In the genomic region with DNA sequence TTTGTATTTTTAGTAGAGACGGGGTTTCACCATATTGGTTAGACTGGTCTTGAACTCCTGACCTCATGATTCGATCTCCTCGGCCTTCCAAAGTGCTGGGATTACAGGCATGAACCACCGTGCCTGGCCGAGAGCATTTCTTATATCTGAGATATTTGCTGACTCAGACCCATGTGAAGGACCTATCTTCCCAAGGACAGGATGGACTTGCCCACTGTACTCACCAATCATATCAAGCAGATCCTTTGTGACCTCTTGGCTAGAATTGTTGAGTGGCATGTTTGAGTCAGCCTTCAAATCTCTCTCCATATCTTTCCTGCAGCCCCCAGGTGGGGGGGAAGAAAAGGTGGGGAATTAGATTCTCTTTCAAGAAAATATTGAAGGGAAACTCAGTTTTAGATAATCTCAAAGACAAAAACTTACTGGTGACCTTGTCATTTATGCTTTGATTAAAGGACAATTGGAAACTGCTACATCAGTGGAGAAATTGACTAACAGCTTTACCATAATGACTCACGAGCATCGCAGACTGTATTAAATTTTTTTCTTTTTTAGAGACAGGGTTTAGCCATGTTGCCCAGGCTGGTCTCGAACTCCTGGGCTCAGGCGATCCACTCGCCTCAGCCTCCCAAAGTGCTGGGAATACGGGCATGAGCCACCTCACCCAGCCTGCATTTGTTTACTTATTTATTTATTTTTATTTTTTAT, we compare ENCODE assay signal across 2 cellular contexts.
A peak's percentile ranks its signal among the peaks of the same experiment; 100 is the strongest.
TF ChIP-seq lines count a peak whose summit lies in the region.

No MANE protein-coding gene starts in this region.

TF ChIP-seq in HepG2, 621 proteins besides CTCF, POLR2A, EP300 and RAD21:
- TF ChIP-seq PCBP1 (IDR thresholded peaks at IDR 0.05; ENCODE audit: borderline replicate concordance, low read depth, low read length): no peak
- no peak for TF ChIP-seq KLF6 (CRISPR knock-in tag; IDR thresholded peaks at IDR 0.05)
- no peak for TF ChIP-seq ZNF253 (CRISPR knock-in tag; IDR thresholded peaks at IDR 0.05; ENCODE audit: borderline replicate concordance)
- no peak for TF ChIP-seq ONECUT2 (CRISPR knock-in tag; IDR thresholded peaks at IDR 0.05)
- TF ChIP-seq MAFK (conservative IDR thresholded peaks at IDR 0.05 in 1 of 2, IDR thresholded peaks at IDR 0.05 in 1 of 2; ENCODE audit: low read length in 2 of 2): peak; percentile 71 to 89
- TF ChIP-seq MAFF (IDR thresholded peaks at IDR 0.05; ENCODE audit: low read depth, low read length): peak; percentile 71

TF ChIP-seq in K562, 482 proteins besides CTCF, POLR2A, EP300 and RAD21:
- TF ChIP-seq ILF3 (IDR thresholded peaks at IDR 0.05; ENCODE audit: borderline replicate concordance) (no peak), MAFG (tag; conservative IDR thresholded peaks at IDR 0.05) (peak; percentile 93), KDM4B (IDR thresholded peaks at IDR 0.05; ENCODE audit: borderline replicate concordance in 2 of 2, low read depth in 1 of 2) (no peak), ADNP (tag; IDR thresholded peaks at IDR 0.05) (peak; percentile 36; the same call in 1 of the 2 replicates), SRSF9 (IDR thresholded peaks at IDR 0.05; ENCODE audit: borderline replicate concordance, low read depth, low read length) (no peak), JUN (IDR thresholded peaks at IDR 0.05; ENCODE audit: borderline replicate concordance, low read depth, low read length) (no peak), JUN (CRISPR knock-in tag; IDR thresholded peaks at IDR 0.05; ENCODE audit: borderline replicate concordance) (no peak), PRDM10 (IDR thresholded peaks at IDR 0.05; ENCODE audit: partially characterized antibody) (peak; percentile 71), MAFF (IDR thresholded peaks at IDR 0.05; ENCODE audit: low read length) (peak; percentile 89), HMGXB4 (CRISPR knock-in tag; IDR thresholded peaks at IDR 0.05) (no peak), C11orf30 (IDR thresholded peaks at IDR 0.05; ENCODE audit: low read depth) (peak; percentile 96), ESRRA (IDR thresholded peaks at IDR 0.05; ENCODE audit: borderline replicate concordance, low read depth) (0 out of 2 replicates have a peak, but pooled peaks have one; percentile 20), NFE2 (IDR thresholded peaks at IDR 0.05; ENCODE audit: low read depth) (peak; percentile 52; the same call in 1 of the 2 replicates), CHD4 (IDR thresholded peaks at IDR 0.05; ENCODE audit: insufficient read depth, insufficient replicate concordance, low read depth, low read length, poor library complexity, severe bottlenecking) (no peak), MYBL2 (IDR thresholded peaks at IDR 0.05; ENCODE audit: low read depth) (no peak), MYBL2 (CRISPR knock-in tag; IDR thresholded peaks at IDR 0.05; ENCODE audit: borderline replicate concordance) (no peak), ZNF79 (CRISPR knock-in tag; IDR thresholded peaks at IDR 0.05; ENCODE audit: low read depth) (no peak), TRIM28 (IDR thresholded peaks at IDR 0.05) (no peak), MAFK (IDR thresholded peaks at IDR 0.05; ENCODE audit: low read length) (peak; percentile 86), ZNF780A (CRISPR knock-in tag; IDR thresholded peaks at IDR 0.05) (no peak), ZNF316 (IDR thresholded peaks at IDR 0.05) (peak; percentile 98), FOSL1 (tag; conservative IDR thresholded peaks at IDR 0.05) (peak; percentile 73)
- TF ChIP-seq, protein P1, sequence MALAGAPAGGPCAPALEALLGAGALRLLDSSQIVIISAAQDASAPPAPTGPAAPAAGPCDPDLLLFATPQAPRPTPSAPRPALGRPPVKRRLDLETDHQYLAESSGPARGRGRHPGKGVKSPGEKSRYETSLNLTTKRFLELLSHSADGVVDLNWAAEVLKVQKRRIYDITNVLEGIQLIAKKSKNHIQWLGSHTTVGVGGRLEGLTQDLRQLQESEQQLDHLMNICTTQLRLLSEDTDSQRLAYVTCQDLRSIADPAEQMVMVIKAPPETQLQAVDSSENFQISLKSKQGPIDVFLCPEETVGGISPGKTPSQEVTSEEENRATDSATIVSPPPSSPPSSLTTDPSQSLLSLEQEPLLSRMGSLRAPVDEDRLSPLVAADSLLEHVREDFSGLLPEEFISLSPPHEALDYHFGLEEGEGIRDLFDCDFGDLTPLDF (CRISPR knock-in tag; IDR thresholded peaks at IDR 0.05): no peak
- TF ChIP-seq, protein P2, sequence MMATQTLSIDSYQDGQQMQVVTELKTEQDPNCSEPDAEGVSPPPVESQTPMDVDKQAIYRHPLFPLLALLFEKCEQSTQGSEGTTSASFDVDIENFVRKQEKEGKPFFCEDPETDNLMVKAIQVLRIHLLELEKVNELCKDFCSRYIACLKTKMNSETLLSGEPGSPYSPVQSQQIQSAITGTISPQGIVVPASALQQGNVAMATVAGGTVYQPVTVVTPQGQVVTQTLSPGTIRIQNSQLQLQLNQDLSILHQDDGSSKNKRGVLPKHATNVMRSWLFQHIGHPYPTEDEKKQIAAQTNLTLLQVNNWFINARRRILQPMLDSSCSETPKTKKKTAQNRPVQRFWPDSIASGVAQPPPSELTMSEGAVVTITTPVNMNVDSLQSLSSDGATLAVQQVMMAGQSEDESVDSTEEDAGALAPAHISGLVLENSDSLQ (IDR thresholded peaks at IDR 0.05): peak; percentile 52
- TF ChIP-seq, protein P3, sequence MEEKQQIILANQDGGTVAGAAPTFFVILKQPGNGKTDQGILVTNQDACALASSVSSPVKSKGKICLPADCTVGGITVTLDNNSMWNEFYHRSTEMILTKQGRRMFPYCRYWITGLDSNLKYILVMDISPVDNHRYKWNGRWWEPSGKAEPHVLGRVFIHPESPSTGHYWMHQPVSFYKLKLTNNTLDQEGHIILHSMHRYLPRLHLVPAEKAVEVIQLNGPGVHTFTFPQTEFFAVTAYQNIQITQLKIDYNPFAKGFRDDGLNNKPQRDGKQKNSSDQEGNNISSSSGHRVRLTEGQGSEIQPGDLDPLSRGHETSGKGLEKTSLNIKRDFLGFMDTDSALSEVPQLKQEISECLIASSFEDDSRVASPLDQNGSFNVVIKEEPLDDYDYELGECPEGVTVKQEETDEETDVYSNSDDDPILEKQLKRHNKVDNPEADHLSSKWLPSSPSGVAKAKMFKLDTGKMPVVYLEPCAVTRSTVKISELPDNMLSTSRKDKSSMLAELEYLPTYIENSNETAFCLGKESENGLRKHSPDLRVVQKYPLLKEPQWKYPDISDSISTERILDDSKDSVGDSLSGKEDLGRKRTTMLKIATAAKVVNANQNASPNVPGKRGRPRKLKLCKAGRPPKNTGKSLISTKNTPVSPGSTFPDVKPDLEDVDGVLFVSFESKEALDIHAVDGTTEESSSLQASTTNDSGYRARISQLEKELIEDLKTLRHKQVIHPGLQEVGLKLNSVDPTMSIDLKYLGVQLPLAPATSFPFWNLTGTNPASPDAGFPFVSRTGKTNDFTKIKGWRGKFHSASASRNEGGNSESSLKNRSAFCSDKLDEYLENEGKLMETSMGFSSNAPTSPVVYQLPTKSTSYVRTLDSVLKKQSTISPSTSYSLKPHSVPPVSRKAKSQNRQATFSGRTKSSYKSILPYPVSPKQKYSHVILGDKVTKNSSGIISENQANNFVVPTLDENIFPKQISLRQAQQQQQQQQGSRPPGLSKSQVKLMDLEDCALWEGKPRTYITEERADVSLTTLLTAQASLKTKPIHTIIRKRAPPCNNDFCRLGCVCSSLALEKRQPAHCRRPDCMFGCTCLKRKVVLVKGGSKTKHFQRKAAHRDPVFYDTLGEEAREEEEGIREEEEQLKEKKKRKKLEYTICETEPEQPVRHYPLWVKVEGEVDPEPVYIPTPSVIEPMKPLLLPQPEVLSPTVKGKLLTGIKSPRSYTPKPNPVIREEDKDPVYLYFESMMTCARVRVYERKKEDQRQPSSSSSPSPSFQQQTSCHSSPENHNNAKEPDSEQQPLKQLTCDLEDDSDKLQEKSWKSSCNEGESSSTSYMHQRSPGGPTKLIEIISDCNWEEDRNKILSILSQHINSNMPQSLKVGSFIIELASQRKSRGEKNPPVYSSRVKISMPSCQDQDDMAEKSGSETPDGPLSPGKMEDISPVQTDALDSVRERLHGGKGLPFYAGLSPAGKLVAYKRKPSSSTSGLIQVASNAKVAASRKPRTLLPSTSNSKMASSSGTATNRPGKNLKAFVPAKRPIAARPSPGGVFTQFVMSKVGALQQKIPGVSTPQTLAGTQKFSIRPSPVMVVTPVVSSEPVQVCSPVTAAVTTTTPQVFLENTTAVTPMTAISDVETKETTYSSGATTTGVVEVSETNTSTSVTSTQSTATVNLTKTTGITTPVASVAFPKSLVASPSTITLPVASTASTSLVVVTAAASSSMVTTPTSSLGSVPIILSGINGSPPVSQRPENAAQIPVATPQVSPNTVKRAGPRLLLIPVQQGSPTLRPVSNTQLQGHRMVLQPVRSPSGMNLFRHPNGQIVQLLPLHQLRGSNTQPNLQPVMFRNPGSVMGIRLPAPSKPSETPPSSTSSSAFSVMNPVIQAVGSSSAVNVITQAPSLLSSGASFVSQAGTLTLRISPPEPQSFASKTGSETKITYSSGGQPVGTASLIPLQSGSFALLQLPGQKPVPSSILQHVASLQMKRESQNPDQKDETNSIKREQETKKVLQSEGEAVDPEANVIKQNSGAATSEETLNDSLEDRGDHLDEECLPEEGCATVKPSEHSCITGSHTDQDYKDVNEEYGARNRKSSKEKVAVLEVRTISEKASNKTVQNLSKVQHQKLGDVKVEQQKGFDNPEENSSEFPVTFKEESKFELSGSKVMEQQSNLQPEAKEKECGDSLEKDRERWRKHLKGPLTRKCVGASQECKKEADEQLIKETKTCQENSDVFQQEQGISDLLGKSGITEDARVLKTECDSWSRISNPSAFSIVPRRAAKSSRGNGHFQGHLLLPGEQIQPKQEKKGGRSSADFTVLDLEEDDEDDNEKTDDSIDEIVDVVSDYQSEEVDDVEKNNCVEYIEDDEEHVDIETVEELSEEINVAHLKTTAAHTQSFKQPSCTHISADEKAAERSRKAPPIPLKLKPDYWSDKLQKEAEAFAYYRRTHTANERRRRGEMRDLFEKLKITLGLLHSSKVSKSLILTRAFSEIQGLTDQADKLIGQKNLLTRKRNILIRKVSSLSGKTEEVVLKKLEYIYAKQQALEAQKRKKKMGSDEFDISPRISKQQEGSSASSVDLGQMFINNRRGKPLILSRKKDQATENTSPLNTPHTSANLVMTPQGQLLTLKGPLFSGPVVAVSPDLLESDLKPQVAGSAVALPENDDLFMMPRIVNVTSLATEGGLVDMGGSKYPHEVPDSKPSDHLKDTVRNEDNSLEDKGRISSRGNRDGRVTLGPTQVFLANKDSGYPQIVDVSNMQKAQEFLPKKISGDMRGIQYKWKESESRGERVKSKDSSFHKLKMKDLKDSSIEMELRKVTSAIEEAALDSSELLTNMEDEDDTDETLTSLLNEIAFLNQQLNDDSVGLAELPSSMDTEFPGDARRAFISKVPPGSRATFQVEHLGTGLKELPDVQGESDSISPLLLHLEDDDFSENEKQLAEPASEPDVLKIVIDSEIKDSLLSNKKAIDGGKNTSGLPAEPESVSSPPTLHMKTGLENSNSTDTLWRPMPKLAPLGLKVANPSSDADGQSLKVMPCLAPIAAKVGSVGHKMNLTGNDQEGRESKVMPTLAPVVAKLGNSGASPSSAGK (IDR thresholded peaks at IDR 0.05): no peak
- TF ChIP-seq, protein P4, sequence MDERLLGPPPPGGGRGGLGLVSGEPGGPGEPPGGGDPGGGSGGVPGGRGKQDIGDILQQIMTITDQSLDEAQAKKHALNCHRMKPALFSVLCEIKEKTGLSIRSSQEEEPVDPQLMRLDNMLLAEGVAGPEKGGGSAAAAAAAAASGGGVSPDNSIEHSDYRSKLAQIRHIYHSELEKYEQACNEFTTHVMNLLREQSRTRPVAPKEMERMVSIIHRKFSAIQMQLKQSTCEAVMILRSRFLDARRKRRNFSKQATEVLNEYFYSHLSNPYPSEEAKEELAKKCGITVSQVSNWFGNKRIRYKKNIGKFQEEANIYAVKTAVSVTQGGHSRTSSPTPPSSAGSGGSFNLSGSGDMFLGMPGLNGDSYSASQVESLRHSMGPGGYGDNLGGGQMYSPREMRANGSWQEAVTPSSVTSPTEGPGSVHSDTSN (CRISPR knock-in tag; IDR thresholded peaks at IDR 0.05; ENCODE audit: low read depth): no peak
- TF ChIP-seq, protein P4 (tag; conservative IDR thresholded peaks at IDR 0.05; ENCODE audit: low read depth): 0 out of 2 replicates have a peak, but pooled peaks have one; percentile 10
